In the genomic region with DNA sequence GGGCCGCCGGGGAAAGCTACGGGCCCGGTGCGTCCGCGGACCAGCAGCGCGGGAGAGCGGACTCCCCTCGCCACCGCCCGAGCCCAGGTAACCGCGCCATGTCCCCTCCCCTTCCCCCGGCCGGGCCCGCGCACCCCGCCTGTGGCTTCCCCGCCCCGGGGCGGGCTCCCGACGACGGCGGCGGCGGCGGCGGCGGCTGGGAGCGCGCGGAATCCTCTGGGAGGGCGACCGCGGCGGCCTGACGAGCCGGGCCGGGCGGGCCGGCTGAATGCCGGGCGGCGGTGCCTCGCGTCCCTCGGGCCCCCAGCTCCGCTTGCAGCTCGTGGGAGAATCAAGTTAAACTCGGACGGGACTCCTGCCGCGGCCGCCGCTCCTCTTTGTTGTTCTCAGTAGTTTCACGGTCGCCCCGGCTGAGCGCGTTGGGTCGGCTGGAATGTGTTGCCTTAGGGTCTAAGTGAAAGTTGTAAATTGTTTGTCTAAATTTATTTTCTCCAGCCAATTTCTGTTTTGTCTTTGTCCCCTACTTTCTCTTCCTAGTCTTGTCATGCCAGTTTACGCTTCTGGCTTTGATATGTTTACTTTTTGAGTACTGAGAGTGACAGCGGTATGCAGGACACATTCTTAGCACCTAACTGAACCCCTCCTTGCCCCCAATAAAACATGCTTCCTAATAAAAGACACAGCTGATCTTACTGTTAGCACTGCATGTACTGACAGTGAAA, we compare ENCODE assay signal across 7 cellular contexts. TPM values are rescaled to one million over a fixed set of nuclear protein-coding genes. Genes with fewer than 3 reads are reported as not detected.
A peak's percentile ranks its signal among the peaks of the same experiment; 100 is the strongest.
DNase-seq lines count a peak whose midpoint lies in the region; ATAC-seq and TF ChIP-seq lines count a peak whose summit lies in the region.

No MANE protein-coding gene starts in this region.

- POLR2A ChIA-PET in activated B cell treated with CpG ODN at 0.5 μM for 24 hours (lab: Charles Lee), result interaction anchor here (0.5 to 4.1 kb wide), 20 partner anchors 9 to 749 kb away, joined by 3 to 62 read pairs (median 5); a partner anchor contains a TSS

- peak overlapping the region; percentile 88 for H3K4me3 Mint-ChIP-seq in activated B cell treated with CpG ODN at 0.5 μM for 24 hours

- in situ Hi-C loops in GM13976 (cut with MboI; ENCODE audit: low sequenced_read_pairs, unreplicated experiment), result no loop called here

- peaks cover 64% of the 10 kb centered on the region for H3K4me1 Mint-ChIP-seq in activated B cell treated with CpG ODN at 0.5 μM for 24 hours

- intact Hi-C loops in activated B cell treated with CpG ODN at 0.5 μM for 24 hours (cut with micrococcal nuclease), result loop anchor here (1.0 to 5.0 kb wide), 6 partner anchors 42 to 1543 kb away; a partner anchor contains a TSS

- H3K27ac Mint-ChIP-seq in activated B cell treated with CpG ODN at 0.5 μM for 24 hours, result peak overlapping the region; percentile 83

- peak overlapping the region; percentile 71 for H3K4me3 ChIP-seq in HFF-Myc (replicated peaks; ENCODE audit: low read depth, low read length)

- peaks cover 30% of the 10 kb centered on the region for H3K36me3 Mint-ChIP-seq in activated B cell treated with CpG ODN at 0.5 μM for 24 hours (ENCODE audit: low read depth)

- DNase-seq in GM13976 (ENCODE audit: low spot score), result peak; percentile 80
- DNase-seq in HFF-Myc (ENCODE audit: extremely low read depth, low read depth), result no peak
- DNase-seq in NCI-H1092 (lab: John Stamatoyannopoulos, UW), result peak; percentile 32
- peak; percentile 71 for DNase-seq in activated B cell treated with CpG ODN at 0.5 μM for 24 hours
- peak; percentile 67 for DNase-seq in central memory CD4-positive, alpha-beta T cell
- peak; percentile 74 for DNase-seq in kidney tubule cell (ENCODE audit: low spot score)
- peak; percentile 29 to 51 for DNase-seq in stimulated activated CD4-positive, alpha-beta T cell treated with anti-CD3 and anti-CD28 coated beads, Interleukin-15, amount 100 ng/mL, for 48 hours (ENCODE audit: low read depth in 2 of 2)

- no peak for TF ChIP-seq CTCF in GM13976 (IDR thresholded peaks at IDR 0.05; ENCODE audit: borderline replicate concordance, control extremely low read depth, extremely low read depth, insufficient read depth, missing control alignments)
- TF ChIP-seq CTCF in HFF-Myc (IDR thresholded peaks at IDR 0.05; ENCODE audit: low read depth, low read length, missing control alignments), result no peak
- no peak for TF ChIP-seq CTCF in activated B cell treated with CpG ODN at 0.5 μM for 24 hours (IDR thresholded peaks at IDR 0.05)

- no peaks in the 10 kb centered on the region for H3K27me3 Mint-ChIP-seq in activated B cell treated with CpG ODN at 0.5 μM for 24 hours

- CTCF ChIA-PET in activated B cell treated with CpG ODN at 0.5 μM for 24 hours (lab: Charles Lee), result interaction anchor here (1.4 to 2.4 kb wide), 3 partner anchors 20 to 211 kb away, joined by 4 to 7 read pairs (median 7); a partner anchor contains a TSS

- peak; percentile 66 for ATAC-seq in activated B cell treated with CpG ODN at 0.5 μM for 24 hours (ENCODE audit: low read depth)

- no peaks in the 10 kb centered on the region for H3K9me3 Mint-ChIP-seq in activated B cell treated with CpG ODN at 0.5 μM for 24 hours

RNA-seq across cellular contexts. Expression of a gene that starts 0.7 kb away (rescaled TPM):
- 83.8 and 94.9 TPM in 2 replicates for total RNA-seq in activated B cell treated with CpG ODN at 0.5 μM for 24 hours
